ENCODE assay signal across 1 cellular context in genomic region chr3:184561329-184562145, GRCh38.
TF ChIP-seq lines count a peak whose summit lies in the region.

Gene EPHB3, plus strand, starts transcription at chr3:184561785. Its CDS starts 451 bp downstream, at chr3:184562236.

TF ChIP-seq in HepG2, 621 proteins besides CTCF, POLR2A, EP300 and RAD21 (continued from another document):
- TF ChIP-seq AHDC1 (CRISPR knock-in tag; IDR thresholded peaks at IDR 0.05; ENCODE audit: borderline replicate concordance): no peak
- TF ChIP-seq CEBPG (CRISPR knock-in tag; IDR thresholded peaks at IDR 0.05): no peak
- no peak for TF ChIP-seq THRA (CRISPR knock-in tag; IDR thresholded peaks at IDR 0.05; ENCODE audit: borderline replicate concordance)
- no peak for TF ChIP-seq MATR3 (CRISPR knock-in tag; IDR thresholded peaks at IDR 0.05)
- peak; percentile 99 for TF ChIP-seq SP4 (CRISPR knock-in tag; IDR thresholded peaks at IDR 0.05)
- no peak for TF ChIP-seq IRF1 (CRISPR knock-in tag; IDR thresholded peaks at IDR 0.05; ENCODE audit: low read depth)
- no peak for TF ChIP-seq HNRNPH1 (optimal IDR thresholded peaks at IDR 0.05; ENCODE audit: low read depth, low read length)
- no peak for TF ChIP-seq ZNF7 (CRISPR knock-in tag; IDR thresholded peaks at IDR 0.05)
- TF ChIP-seq ATF1 (CRISPR knock-in tag; IDR thresholded peaks at IDR 0.05): no peak
- no peak for TF ChIP-seq ZNF362 (CRISPR knock-in tag; IDR thresholded peaks at IDR 0.05; ENCODE audit: borderline replicate concordance)
- no peak for TF ChIP-seq CHCHD3 (CRISPR knock-in tag; IDR thresholded peaks at IDR 0.05)
- no peak for TF ChIP-seq GPBP1L1 (CRISPR knock-in tag; IDR thresholded peaks at IDR 0.05)
- TF ChIP-seq ZSCAN21 (CRISPR knock-in tag; IDR thresholded peaks at IDR 0.05; ENCODE audit: borderline replicate concordance): no peak
- no peak for TF ChIP-seq SIN3B (IDR thresholded peaks at IDR 0.05; ENCODE audit: low read length)
- TF ChIP-seq ZNF33A (CRISPR knock-in tag; IDR thresholded peaks at IDR 0.05; ENCODE audit: borderline replicate concordance): no peak
- TF ChIP-seq PLRG1 (conservative IDR thresholded peaks at IDR 0.05): no peak
- 0 out of 4 replicates have a peak, but pooled peaks of 1 of the 2 experiments have one; percentile 50 for TF ChIP-seq KLF16 (CRISPR knock-in tag; IDR thresholded peaks at IDR 0.05)
- TF ChIP-seq MAF1 (CRISPR knock-in tag; IDR thresholded peaks at IDR 0.05; ENCODE audit: borderline replicate concordance): no peak
- no peak for TF ChIP-seq NFIC (IDR thresholded peaks at IDR 0.05; ENCODE audit: low read length)
- TF ChIP-seq CERS6 (CRISPR knock-in tag; IDR thresholded peaks at IDR 0.05): no peak
- no peak for TF ChIP-seq HNRNPK (IDR thresholded peaks at IDR 0.05; ENCODE audit: low read depth, low read length, poor library complexity, severe bottlenecking)
- no peak for TF ChIP-seq AHR (CRISPR knock-in tag; IDR thresholded peaks at IDR 0.05)
- TF ChIP-seq ZNF83 (CRISPR knock-in tag; IDR thresholded peaks at IDR 0.05; ENCODE audit: borderline replicate concordance): no peak
- TF ChIP-seq ZNF17 (CRISPR knock-in tag; IDR thresholded peaks at IDR 0.05): no peak
- TF ChIP-seq ZEB1 (IDR thresholded peaks at IDR 0.05; ENCODE audit: insufficient replicate concordance, low read depth): no peak
- TF ChIP-seq PAWR (CRISPR knock-in tag; IDR thresholded peaks at IDR 0.05; ENCODE audit: borderline replicate concordance): 0 out of 2 replicates have a peak, but pooled peaks have one; percentile 47
- no peak for TF ChIP-seq SP140L (CRISPR knock-in tag; IDR thresholded peaks at IDR 0.05; ENCODE audit: borderline replicate concordance)
- TF ChIP-seq KLF15 (CRISPR knock-in tag; IDR thresholded peaks at IDR 0.05; ENCODE audit: borderline replicate concordance): no peak
- TF ChIP-seq DNMT3B (CRISPR knock-in tag; conservative IDR thresholded peaks at IDR 0.05): peak; percentile 71; the same call in 1 of the 2 replicates
- no peak for TF ChIP-seq ATF4 (CRISPR knock-in tag; IDR thresholded peaks at IDR 0.05)
- TF ChIP-seq ZNF577 (CRISPR knock-in tag; IDR thresholded peaks at IDR 0.05; ENCODE audit: borderline replicate concordance, low read depth): no peak
- no peak for TF ChIP-seq KMT2A (CRISPR knock-in tag; IDR thresholded peaks at IDR 0.05)
